In genomic region chr17:77618731-77619130, GRCh38 we compare ENCODE assay signal across 20 cellular contexts.
"Had no signal": no experiment of that assay in that cellular context is flagged by ENCODE, and none has a peak within 500 bp of the region (broad histone marks: within the 10 kb centered on the region; RNA-seq: fewer than 3 reads in every experiment).

No MANE protein-coding gene starts in this region.

- H3K9me3 Mint-ChIP-seq: central memory CD8-positive, alpha-beta T cell; natural killer cell treated with Interleukin-12 subunit alpha and Interleukin-12 subunit beta and Interleukin-15 and Interleukin-18, amount 100 ng/mL, for 72 hours had no signal

- DNase-seq: activated CD4-positive, alpha-beta T cell treated with anti-CD3 and anti-CD28 coated beads, Interleukin-2, amount 50 U/mL, for 48 hours; activated CD4-positive, CD25-positive, alpha-beta regulatory T cell treated with anti-CD3 and anti-CD28 coated beads, Interleukin-2, amount 50 U/mL, for 72 hours; activated T-cell treated with anti-CD3 and anti-CD28 coated beads, Interleukin-2, amount 50 U/mL, for 72 hours; amniotic stem cell; body of pancreas; effector CD8-positive, alpha-beta T cell; foreskin fibroblast; glutamatergic neuron; mesenchymal stem cell; nucleus accumbens; right cardiac atrium; small intestine; stomach; SW 1271; T-helper 9 cell had no signal

- H3K36me3 Mint-ChIP-seq: natural killer cell treated with Interleukin-12 subunit alpha and Interleukin-12 subunit beta and Interleukin-15 and Interleukin-18, amount 100 ng/mL, for 72 hours had no signal

- H3K27ac ChIP-seq: body of pancreas, prostate gland, SJSA1, stomach had no signal

- H3K9me3 ChIP-seq: body of pancreas, prostate gland, SJSA1, stomach, thoracic aorta had no signal

- ATAC-seq: activated T-cell treated with anti-CD3 and anti-CD28 coated beads, Interleukin-2, amount 50 U/mL, for 72 hours; body of pancreas; natural killer cell treated with Interleukin-12 subunit alpha and Interleukin-12 subunit beta and Interleukin-15 and Interleukin-18, amount 100 ng/mL, for 72 hours; right cardiac atrium had no signal

- H3K27ac Mint-ChIP-seq: activated T-cell treated with anti-CD3 and anti-CD28 coated beads, Interleukin-2, amount 50 U/mL, for 72 hours; natural killer cell treated with Interleukin-12 subunit alpha and Interleukin-12 subunit beta and Interleukin-15 and Interleukin-18, amount 100 ng/mL, for 72 hours had no signal

- H3K36me3 ChIP-seq: prostate gland, SJSA1, stomach, thoracic aorta had no signal

- H3K4me3 Mint-ChIP-seq: activated T-cell treated with anti-CD3 and anti-CD28 coated beads, Interleukin-2, amount 50 U/mL, for 72 hours; central memory CD8-positive, alpha-beta T cell; natural killer cell treated with Interleukin-12 subunit alpha and Interleukin-12 subunit beta and Interleukin-15 and Interleukin-18, amount 100 ng/mL, for 72 hours had no signal
